ENCODE assay signal across 26 cellular contexts in the genomic region with DNA sequence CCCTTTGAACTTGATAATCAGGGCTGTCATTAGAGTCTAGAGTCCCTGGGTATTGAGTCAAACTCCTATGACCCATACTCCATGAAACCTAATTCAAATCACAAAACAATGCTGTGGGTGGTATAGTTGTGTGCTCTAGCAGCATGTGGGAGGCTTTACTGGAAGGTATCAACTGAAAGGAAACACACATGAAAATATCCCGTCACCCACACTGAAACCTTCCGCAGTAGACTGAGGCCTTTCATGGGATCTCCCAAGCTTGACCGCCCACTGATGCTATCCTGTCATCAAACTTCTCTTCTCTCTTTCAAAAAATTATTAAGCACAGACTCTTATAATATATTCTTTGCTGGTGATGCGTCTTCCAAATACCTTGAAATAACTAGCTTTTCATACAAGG.
A peak's percentile ranks its signal among the peaks of the same experiment; 100 is the strongest.
DNase-seq lines count a peak whose midpoint lies in the region; ATAC-seq and TF ChIP-seq lines count a peak whose summit lies in the region.
"Had no signal": no experiment of that assay in that cellular context is flagged by ENCODE, and none has a peak within 500 bp of the region (broad histone marks: within the 10 kb centered on the region; RNA-seq: fewer than 3 reads in every experiment).

No MANE protein-coding gene starts in this region.

- H3K36me3 Mint-ChIP-seq in H9 (ENCODE audit: insufficient read depth in 1 of 3, low read depth in 3 of 3), result no peaks in the 10 kb centered on the region
- H3K36me3 Mint-ChIP-seq: CD8-positive, alpha-beta memory T cell had no signal

- H3K14ac ChIP-seq in H9 (ENCODE audit: insufficient read depth, low read length), result no peak overlapping the region

- ATAC-seq in GM18870 (IDR thresholded peaks at IDR 0.05; ENCODE audit: unreplicated experiment) (no peak), HG02884 (IDR thresholded peaks at IDR 0.05; ENCODE audit: unreplicated experiment) (no peak), HG02763 (IDR thresholded peaks at IDR 0.05; ENCODE audit: unreplicated experiment) (no peak)
- ATAC-seq: HepG2, K562, SK-N-SH treated with all-trans-retinoic acid at 6 μM for 48 hours had no signal

- H3K4ac ChIP-seq in H9 (ENCODE audit: low read depth, low read length), result no peak overlapping the region

- no peaks in the 10 kb centered on the region for H3K79me1 ChIP-seq in H9 (ENCODE audit: insufficient read depth, low read depth, low read length, poor library complexity, severe bottlenecking)

- H3K23me2 ChIP-seq in H9 (ENCODE audit: insufficient read length, low read depth, low read length, poor library complexity, severe bottlenecking), result no peaks in the 10 kb centered on the region

- peak overlapping the region in 2 of 3 experiments; percentile 40 to 84; a peak in 4 of 7 replicates for H3K27ac Mint-ChIP-seq in H9
- H3K27ac Mint-ChIP-seq: CD8-positive, alpha-beta memory T cell; T-helper 2 cell treated with Interferon-gamma antibody and Interleukin-4, amounts not matched to agents 5 μg/mL and 100 μg/mL, for 36 hours had no signal

- no peak overlapping the region for H3K4me3 Mint-ChIP-seq in H9
- H3K4me3 Mint-ChIP-seq: CD8-positive, alpha-beta memory T cell; T-helper 2 cell treated with Interferon-gamma antibody and Interleukin-4, amounts not matched to agents 5 μg/mL and 100 μg/mL, for 36 hours had no signal

- H2BK120ac ChIP-seq in H9 (ENCODE audit: low read depth, low read length, poor library complexity, severe bottlenecking), result no peak overlapping the region

- no peak overlapping the region for H2BK5ac ChIP-seq in H9 (ENCODE audit: insufficient read length, low read length)

- no peak overlapping the region for H3K23ac ChIP-seq in H9 (ENCODE audit: insufficient read length, low read depth, low read length)

- no peaks in the 10 kb centered on the region for H3K27me3 Mint-ChIP-seq in H9 (ENCODE audit: low read depth)
- H3K27me3 Mint-ChIP-seq: CD8-positive, alpha-beta memory T cell had no signal

- H3K9ac ChIP-seq in H9 (ENCODE audit: extremely low read depth, insufficient read length, low read length) (no peak overlapping the region), HUES48 (ENCODE audit: low read depth, low read length) (no peak overlapping the region)

- H3K79me2 ChIP-seq in H9 (ENCODE audit: insufficient read depth, low read length), result no peaks in the 10 kb centered on the region

- no peaks in the 10 kb centered on the region for H4K20me1 ChIP-seq in H9 (ENCODE audit: control insufficient read depth, insufficient read depth, insufficient read length)

- no peak overlapping the region for H3K4me2 ChIP-seq in H9 (ENCODE audit: insufficient read depth, insufficient read length, low read length)

- H3K9me3 Mint-ChIP-seq in H9, result no peaks in the 10 kb centered on the region

- no peak overlapping the region for H2BK20ac ChIP-seq in H9 (ENCODE audit: low read depth, low read length, poor library complexity, severe bottlenecking)

- no peak overlapping the region for H3K4me3 ChIP-seq in HUES48 (ENCODE audit: low read depth, low read length)
- H3K4me3 ChIP-seq: HAP-1, K562, Peyer's patch had no signal

- H3K36me3 ChIP-seq in HUES48 (ENCODE audit: control insufficient read depth, insufficient read depth, low read length), result no peaks in the 10 kb centered on the region
- H3K36me3 ChIP-seq: HAP-1, Peyer's patch had no signal

- no peak overlapping the region for H3K56ac ChIP-seq in H9 (ENCODE audit: insufficient read length, low read depth, low read length)

- H3K4me1 ChIP-seq in H9 (ENCODE audit: insufficient read depth, low read length), result peaks cover 2% of the 10 kb centered on the region; the same call in 1 of the 2 replicates
- H3K4me1 ChIP-seq in HUES48 (ENCODE audit: control insufficient read depth, insufficient read depth, low read length), result peaks cover 48% of the 10 kb centered on the region
- H3K4me1 ChIP-seq: HAP-1, Peyer's patch had no signal

- H3K27ac ChIP-seq in H9 (ENCODE audit: insufficient read length, low read depth, low read length), result no peak overlapping the region
- peak overlapping the region; percentile 33 for H3K27ac ChIP-seq in HUES48 (ENCODE audit: low read depth, low read length)
- H3K27ac ChIP-seq: 22Rv1, C4-2B, Peyer's patch had no signal

- no peak overlapping the region for H2AFZ ChIP-seq in H9 (ENCODE audit: low read length)

- no peaks in the 10 kb centered on the region for H3K9me3 ChIP-seq in H9 (ENCODE audit: control insufficient read depth, low read depth, low read length)
- H3K9me3 ChIP-seq in HUES48 (ENCODE audit: control insufficient read depth, insufficient read depth, low read length), result no peaks in the 10 kb centered on the region
- H3K9me3 ChIP-seq: HAP-1, Peyer's patch had no signal

- WGBS in H9 (ENCODE audit: extremely low coverage, insufficient read length, low lambda C conversion rate), result no CpG with 5 or more reads among the region's 4 CpGs

- no peak overlapping the region for H4K91ac ChIP-seq in H9 (ENCODE audit: insufficient read length, low read depth, low read length)

- H3K27me3 ChIP-seq in H9 (ENCODE audit: insufficient read depth, low read length), result no peaks in the 10 kb centered on the region
- no peaks in the 10 kb centered on the region for H3K27me3 ChIP-seq in HUES48 (ENCODE audit: control insufficient read depth, insufficient read depth, low read length)
- H3K27me3 ChIP-seq: Peyer's patch had no signal

- H3K18ac ChIP-seq in H9 (ENCODE audit: insufficient read length, low read depth, low read length), result no peak overlapping the region

- DNase-seq in NCI-H748 (lab: John Stamatoyannopoulos, UW; ENCODE audit: unreplicated experiment) (peak; percentile 11), NCI-H748 treated with DMSO at 0.1 percent for 48 hours (lab: John Stamatoyannopoulos, UW) (no peak), H9 (no peak), NCI-H1048 (lab: John Stamatoyannopoulos, UW) (no peak)
- DNase-seq: Calu3; CD8-positive, alpha-beta memory T cell; DMS153; MM.1S; NCI-H1092; NCI-H1436 treated with DMSO at 0.1 percent for 48 hours; NCI-H1930; NCI-H2227 treated with DMSO at 0.1 percent for 48 hours; NCI-H510A; NCI-H82; Peyer's patch had no signal

- no peak overlapping the region for H3T11ph ChIP-seq in H9 (ENCODE audit: low read length)

- H2BK12ac ChIP-seq in H9 (ENCODE audit: insufficient read length, low read depth, low read length), result no peak overlapping the region

- H4K8ac ChIP-seq in H9 (replicated peaks; ENCODE audit: insufficient read length, low read depth, low read length), result no peak overlapping the region

- TF ChIP-seq CTCF in H9 (conservative IDR thresholded peaks at IDR 0.05), result no peak

- H4K5ac ChIP-seq in H9 (ENCODE audit: insufficient read length, low read depth, low read length), result no peak overlapping the region

- H2AK5ac ChIP-seq in H9 (ENCODE audit: insufficient read length, low read length), result no peak overlapping the region

- no peak overlapping the region for H2BK15ac ChIP-seq in H9 (ENCODE audit: low read depth, low read length)

- H3K4me1 Mint-ChIP-seq in H9, result peaks cover 39 to 43% of the 10 kb centered on the region in 2 experiments
- H3K4me1 Mint-ChIP-seq: CD8-positive, alpha-beta memory T cell had no signal
